31 cellular contexts compared by ENCODE assay signal in the genomic region with DNA sequence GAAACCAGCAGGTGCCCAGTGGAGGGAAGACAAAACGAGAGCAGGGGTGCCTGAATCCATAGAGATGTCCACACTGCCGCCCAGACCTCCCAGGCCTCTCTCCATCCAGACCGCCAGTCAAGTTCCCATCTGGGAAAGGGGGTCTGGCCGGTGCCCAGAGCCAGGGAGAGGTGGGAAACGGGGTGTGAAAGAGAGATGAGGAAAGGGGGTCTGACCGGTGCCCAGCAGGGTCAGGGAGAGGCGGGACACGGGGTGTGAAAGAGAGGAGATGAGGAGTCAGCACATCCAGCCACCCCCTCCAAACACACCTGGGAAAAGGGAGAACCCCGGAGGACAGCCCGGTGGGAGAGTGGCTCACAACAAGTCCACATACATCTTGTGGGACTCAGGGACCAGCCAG.
"Had no signal": no experiment of that assay in that cellular context is flagged by ENCODE, and none has a peak within 500 bp of the region (broad histone marks: within the 10 kb centered on the region; RNA-seq: fewer than 3 reads in every experiment).

No MANE protein-coding gene starts in this region.

- H3K36me3 Mint-ChIP-seq: activated CD4-positive, alpha-beta memory T cell treated with anti-CD3 and anti-CD28 coated beads for 36 hours; activated CD8-positive, alpha-beta memory T cell treated with anti-CD3 and anti-CD28 coated beads, Interleukin-2, amount 10 ng/mL, durations not matched to agents 7 days and 5 days; activated naive CD4-positive, alpha-beta T cell treated with anti-CD3 and anti-CD28 coated beads, Interleukin-2, amount 50 U/mL, for 24 hours; activated naive CD8-positive, alpha-beta T cell treated with anti-CD3 and anti-CD28 coated beads for 36 hours had no signal

- H3K27me3 Mint-ChIP-seq: activated CD4-positive, alpha-beta T cell treated with anti-CD3 and anti-CD28 coated beads, Interleukin-2, amount 10 ng/mL, durations not matched to agents 24 days and 14 days; activated CD8-positive, alpha-beta memory T cell treated with anti-CD3 and anti-CD28 coated beads, Interleukin-2, amount 10 ng/mL, durations not matched to agents 7 days and 5 days; activated naive CD8-positive, alpha-beta T cell treated with anti-CD3 and anti-CD28 coated beads, Interleukin-2, amount 50 U/mL, for 24 hours had no signal

- H3K27ac Mint-ChIP-seq: activated CD4-positive, alpha-beta memory T cell treated with anti-CD3 and anti-CD28 coated beads for 36 hours; activated CD4-positive, alpha-beta T cell treated with anti-CD3 and anti-CD28 coated beads for 36 hours; activated CD4-positive, alpha-beta T cell treated with anti-CD3 and anti-CD28 coated beads, Interleukin-2, amount 10 ng/mL, durations not matched to agents 24 days and 14 days; activated CD8-positive, alpha-beta memory T cell treated with anti-CD3 and anti-CD28 coated beads, Interleukin-2, amount 10 ng/mL, durations not matched to agents 7 days and 5 days; activated CD8-positive, alpha-beta T cell treated with anti-CD3 and anti-CD28 coated beads, Interleukin-2, amount 10 ng/mL, durations not matched to agents 7 days and 5 days; activated naive CD4-positive, alpha-beta T cell treated with anti-CD3 and anti-CD28 coated beads for 36 hours; activated naive CD4-positive, alpha-beta T cell treated with anti-CD3 and anti-CD28 coated beads, Interleukin-2, amount 50 U/mL, for 24 hours; activated naive CD8-positive, alpha-beta T cell treated with anti-CD3 and anti-CD28 coated beads for 36 hours; activated naive CD8-positive, alpha-beta T cell treated with anti-CD3 and anti-CD28 coated beads, Interleukin-2, amount 50 U/mL, for 24 hours; activated T-helper 1 cell treated with anti-CD3 and anti-CD28 coated beads, Interleukin-12 subunit alpha, Interleukin-12 subunit beta, Interleukin-2, Interleukin-4 antibody, amounts not matched to agents 30 ng/mL and 10 ng/mL and 1 ng/mL, durations not matched to agents 14 hours and 24 hours and 36 hours; activated T-helper 2 cell treated with anti-CD3 and anti-CD28 coated beads, Interferon-gamma antibody, Interleukin-2, Interleukin-4, amounts not matched to agents 10 μg/mL and 5 μg/mL and 100 μg/mL, durations not matched to agents 14 hours and 24 hours and 36 hours; effector memory CD8-positive, alpha-beta T cell had no signal

- H3K4me1 Mint-ChIP-seq: activated CD4-positive, alpha-beta T cell treated with anti-CD3 and anti-CD28 coated beads for 36 hours; activated CD4-positive, alpha-beta T cell treated with anti-CD3 and anti-CD28 coated beads, Interleukin-2, amount 10 ng/mL, durations not matched to agents 24 days and 14 days; activated CD8-positive, alpha-beta memory T cell treated with anti-CD3 and anti-CD28 coated beads, Interleukin-2, amount 10 ng/mL, durations not matched to agents 7 days and 5 days; activated naive CD4-positive, alpha-beta T cell treated with anti-CD3 and anti-CD28 coated beads, Interleukin-2, amount 50 U/mL, for 24 hours; activated naive CD8-positive, alpha-beta T cell treated with anti-CD3 and anti-CD28 coated beads for 36 hours; activated naive CD8-positive, alpha-beta T cell treated with anti-CD3 and anti-CD28 coated beads, Interleukin-2, amount 50 U/mL, for 24 hours; central memory CD8-positive, alpha-beta T cell had no signal

- H3K27me3 ChIP-seq: adrenal gland, ascending aorta had no signal

- DNase-seq: activated CD4-positive, alpha-beta memory T cell treated with anti-CD3 and anti-CD28 coated beads for 36 hours; activated CD4-positive, alpha-beta T cell treated with anti-CD3 and anti-CD28 coated beads for 36 hours; activated CD4-positive, alpha-beta T cell treated with anti-CD3 and anti-CD28 coated beads, Interleukin-2, amount 10 ng/mL, durations not matched to agents 24 days and 14 days; activated CD4-positive, CD25-positive, alpha-beta regulatory T cell; activated CD4-positive, CD25-positive, alpha-beta regulatory T cell treated with anti-CD3 and anti-CD28 coated beads, Interleukin-2, amount 50 U/mL, for 72 hours; activated CD8-positive, alpha-beta memory T cell treated with anti-CD3 and anti-CD28 coated beads, Interleukin-2, amount 10 ng/mL, durations not matched to agents 7 days and 5 days; activated CD8-positive, alpha-beta memory T cell treated with anti-CD3 and anti-CD28 coated beads, Interleukin-2, amount 50 U/mL, for 4 hours; activated CD8-positive, alpha-beta T cell treated with anti-CD3 and anti-CD28 coated beads, Interleukin-2, amount 10 ng/mL, durations not matched to agents 7 days and 5 days; activated naive CD4-positive, alpha-beta T cell treated with anti-CD3 and anti-CD28 coated beads for 36 hours; activated naive CD8-positive, alpha-beta T cell treated with anti-CD3 and anti-CD28 coated beads for 36 hours; activated naive CD8-positive, alpha-beta T cell treated with anti-CD3 and anti-CD28 coated beads, Interleukin-2, amount 50 U/mL, for 24 hours; activated T-cell treated with anti-CD3 and anti-CD28 coated beads, Interleukin-2, amount 50 U/mL, for 1 hour; activated T-cell treated with anti-CD3 and anti-CD28 coated beads, Interleukin-2, amount 50 U/mL, for 48 hours; adrenal gland; cortex of kidney; dermis blood vessel endothelial cell; effector CD4-positive, alpha-beta T cell; effector memory CD8-positive, alpha-beta T cell; esophagus squamous epithelium; foreskin melanocyte; heart right ventricle; T-helper 1 cell; T-helper 2 cell had no signal

- H3K27ac ChIP-seq: adrenal gland, ascending aorta, epithelial cell of prostate, gastroesophageal sphincter, heart right ventricle had no signal

- H3K36me3 ChIP-seq: adrenal gland, ascending aorta, esophagus squamous epithelium, gastroesophageal sphincter, heart right ventricle had no signal

- H3K9me3 ChIP-seq: adrenal gland, ascending aorta had no signal

- H3K4me1 ChIP-seq: adrenal gland, ascending aorta, gastroesophageal sphincter, heart right ventricle had no signal

- ATAC-seq: activated CD4-positive, alpha-beta T cell treated with anti-CD3 and anti-CD28 coated beads for 36 hours; activated CD8-positive, alpha-beta memory T cell treated with anti-CD3 and anti-CD28 coated beads, Interleukin-2, amount 10 ng/mL, durations not matched to agents 7 days and 5 days; activated CD8-positive, alpha-beta T cell treated with anti-CD3 and anti-CD28 coated beads, Interleukin-2, amount 10 ng/mL, durations not matched to agents 7 days and 5 days; activated naive CD8-positive, alpha-beta T cell treated with anti-CD3 and anti-CD28 coated beads, Interleukin-2, amount 50 U/mL, for 24 hours; effector memory CD8-positive, alpha-beta T cell; gastroesophageal sphincter had no signal

- H3K4me3 ChIP-seq: adrenal gland, ascending aorta, esophagus squamous epithelium, gastroesophageal sphincter, heart right ventricle had no signal

- H3K4me3 Mint-ChIP-seq: activated CD4-positive, alpha-beta memory T cell treated with anti-CD3 and anti-CD28 coated beads for 36 hours; activated CD4-positive, alpha-beta T cell treated with anti-CD3 and anti-CD28 coated beads for 36 hours; activated CD4-positive, alpha-beta T cell treated with anti-CD3 and anti-CD28 coated beads, Interleukin-2, amount 10 ng/mL, durations not matched to agents 24 days and 14 days; activated CD8-positive, alpha-beta memory T cell treated with anti-CD3 and anti-CD28 coated beads, Interleukin-2, amount 10 ng/mL, durations not matched to agents 7 days and 5 days; activated CD8-positive, alpha-beta T cell treated with anti-CD3 and anti-CD28 coated beads, Interleukin-2, amount 10 ng/mL, durations not matched to agents 7 days and 5 days; activated naive CD4-positive, alpha-beta T cell treated with anti-CD3 and anti-CD28 coated beads for 36 hours; activated naive CD4-positive, alpha-beta T cell treated with anti-CD3 and anti-CD28 coated beads, Interleukin-2, amount 50 U/mL, for 24 hours; activated naive CD8-positive, alpha-beta T cell treated with anti-CD3 and anti-CD28 coated beads for 36 hours; activated naive CD8-positive, alpha-beta T cell treated with anti-CD3 and anti-CD28 coated beads, Interleukin-2, amount 50 U/mL, for 24 hours; activated T-helper 1 cell treated with anti-CD3 and anti-CD28 coated beads, Interleukin-12 subunit alpha, Interleukin-12 subunit beta, Interleukin-2, Interleukin-4 antibody, amounts not matched to agents 30 ng/mL and 10 ng/mL and 1 ng/mL, durations not matched to agents 14 hours and 24 hours and 36 hours; brain; central memory CD8-positive, alpha-beta T cell; effector memory CD8-positive, alpha-beta T cell had no signal
